Comparison of ENCODE assay signal across 9 cellular contexts in genomic region chr11:14414470-14415461, GRCh38. TPM values are rescaled to one million over a fixed set of nuclear protein-coding genes. Genes with fewer than 3 reads are reported as not detected.
DNase-seq lines count a peak whose midpoint lies in the region; ATAC-seq and TF ChIP-seq lines count a peak whose summit lies in the region.
"Had no signal": no experiment of that assay in that cellular context is flagged by ENCODE, and none has a peak within 500 bp of the region (broad histone marks: within the 10 kb centered on the region; RNA-seq: fewer than 3 reads in every experiment).

No MANE protein-coding gene starts in this region.

- peak; percentile 69 for ATAC-seq in GM18519 (IDR thresholded peaks at IDR 0.05; ENCODE audit: low FRiP score, unreplicated experiment)
- ATAC-seq in HG03135 (IDR thresholded peaks at IDR 0.05; ENCODE audit: unreplicated experiment) = peak; percentile 62
- peak; percentile 98 for ATAC-seq in stimulated activated effector memory CD8-positive, alpha-beta T cell treated with anti-CD3 and anti-CD28 coated beads, Interleukin-12 subunit alpha, Interleukin-12 subunit beta, amount 100 ng/mL, for 72 hours

- peak overlapping the region; percentile 73 for H3K4me3 Mint-ChIP-seq in stimulated activated effector memory CD8-positive, alpha-beta T cell treated with anti-CD3 and anti-CD28 coated beads, Interleukin-12 subunit alpha, Interleukin-12 subunit beta, amount 100 ng/mL, for 72 hours
- H3K4me3 Mint-ChIP-seq: IgD-negative memory B cell had no signal

- no peaks in the 10 kb centered on the region for H3K9me3 Mint-ChIP-seq in stimulated activated effector memory CD8-positive, alpha-beta T cell treated with anti-CD3 and anti-CD28 coated beads, Interleukin-12 subunit alpha, Interleukin-12 subunit beta, amount 100 ng/mL, for 72 hours
- H3K9me3 Mint-ChIP-seq: IgD-negative memory B cell had no signal

- no peak overlapping the region for H3K4me3 ChIP-seq in fibroblast of pulmonary artery (replicated peaks; ENCODE audit: low read depth, low read length)

- H3K4me1 Mint-ChIP-seq in stimulated activated effector memory CD8-positive, alpha-beta T cell treated with anti-CD3 and anti-CD28 coated beads, Interleukin-12 subunit alpha, Interleukin-12 subunit beta, amount 100 ng/mL, for 72 hours = peaks cover 82% of the 10 kb centered on the region

- peak; percentile 6 for TF ChIP-seq CTCF in fibroblast of pulmonary artery (IDR thresholded peaks at IDR 0.05; ENCODE audit: low read length, missing control alignments)

- peaks cover 6% of the 10 kb centered on the region for H3K36me3 Mint-ChIP-seq in stimulated activated effector memory CD8-positive, alpha-beta T cell treated with anti-CD3 and anti-CD28 coated beads, Interleukin-12 subunit alpha, Interleukin-12 subunit beta, amount 100 ng/mL, for 72 hours

- peak; percentile 49 for DNase-seq in activated CD4-positive, alpha-beta T cell treated with anti-CD3 and anti-CD28 coated beads, Interleukin-2, amount 50 U/mL, for 1 hour
- DNase-seq in fibroblast of pulmonary artery (ENCODE audit: low read depth) (no peak), amygdala (lab: John Stamatoyannopoulos, UW) (no peak), H4 (ENCODE audit: low spot score) (no peak), cortex of kidney (lab: John Stamatoyannopoulos, UW) (no peak)
- DNase-seq in stimulated activated effector memory CD8-positive, alpha-beta T cell treated with anti-CD3 and anti-CD28 coated beads, Interleukin-12 subunit alpha, Interleukin-12 subunit beta, amount 100 ng/mL, for 72 hours (ENCODE audit: low spot score in 2 of 2) = peak; percentile 53 to 88

- H3K27ac Mint-ChIP-seq in stimulated activated effector memory CD8-positive, alpha-beta T cell treated with anti-CD3 and anti-CD28 coated beads, Interleukin-12 subunit alpha, Interleukin-12 subunit beta, amount 100 ng/mL, for 72 hours = peak overlapping the region; percentile 93

RNA-seq across cellular contexts. Expression of gene RRAS2, which starts 55.8 kb away (rescaled TPM):
- 48.0 and 69.9 TPM in 2 replicates for total RNA-seq in H4 (2014; rRNA removed; shearing (Covaris generic))

Comparison
In these comparisons a context has a peak if more than half of its experiments do, and no peak if none do; other contexts are left out.
1. DNase-seq: peak in activated CD4-positive, alpha-beta T cell treated with anti-CD3 and anti-CD28 coated beads, Interleukin-2, amount 50 U/mL, for 1 hour (single experiment) and stimulated activated effector memory CD8-positive, alpha-beta T cell treated with anti-CD3 and anti-CD28 coated beads, Interleukin-12 subunit alpha, Interleukin-12 subunit beta, amount 100 ng/mL, for 72 hours (2 of 2); none in fibroblast of pulmonary artery (single experiment), amygdala (0 of 56), H4 (single experiment) and cortex of kidney (single experiment).
2. Peak in every context shown above with its lines, with median percentiles within 50 percentile points of each other: ATAC-seq.